In genomic region chr4:26613242-26613641, GRCh38 we compare ENCODE assay signal across 13 cellular contexts.
"Had no signal": no experiment of that assay in that cellular context is flagged by ENCODE, and none has a peak within 500 bp of the region (broad histone marks: within the 10 kb centered on the region; RNA-seq: fewer than 3 reads in every experiment).

No MANE protein-coding gene starts in this region.

- H3K27me3 ChIP-seq: neutrophil had no signal

- ATAC-seq: left colon; stimulated activated naive B cell treated with anti-CD40 and anti-IgM and Interleukin-4, amounts not matched to agents 10 μg/mL and 1 μg/mL and 100 μg/mL, for 72 hours had no signal

- DNase-seq: activated CD4-positive, alpha-beta T cell treated with anti-CD3 and anti-CD28 coated beads, Interleukin-2, amount 50 U/mL, for 4 hours; activated CD4-positive, CD25-positive, alpha-beta regulatory T cell; activated effector memory CD4-positive, alpha-beta T cell treated with Interleukin-2 at 50 U/mL for 16 hours; activated T-cell treated with anti-CD3 and anti-CD28 coated beads, Interleukin-2, amount 50 U/mL, for 1 hour; hypothalamus; left colon; naive B cell; posterior cingulate gyrus; stimulated activated naive B cell treated with anti-CD40 and anti-IgM and Interleukin-4, amounts not matched to agents 10 μg/mL and 1 μg/mL and 100 μg/mL, for 72 hours had no signal

- H3K36me3 ChIP-seq: neutrophil had no signal

- H3K27ac ChIP-seq: neutrophil had no signal

- H3K9me3 ChIP-seq: neutrophil had no signal

- H3K4me3 Mint-ChIP-seq: activated naive CD4-positive, alpha-beta T cell treated with anti-CD3 and anti-CD28 coated beads, Interleukin-2, amount 50 U/mL, for 24 hours; naive B cell; stimulated activated naive B cell treated with anti-CD40 and anti-IgM and Interleukin-4, amounts not matched to agents 10 μg/mL and 1 μg/mL and 100 μg/mL, for 72 hours; type B pancreatic cell had no signal

- H3K27ac Mint-ChIP-seq: activated naive CD4-positive, alpha-beta T cell treated with anti-CD3 and anti-CD28 coated beads, Interleukin-2, amount 50 U/mL, for 24 hours; stimulated activated naive B cell treated with anti-CD40 and anti-IgM and Interleukin-4, amounts not matched to agents 10 μg/mL and 1 μg/mL and 100 μg/mL, for 72 hours; type B pancreatic cell had no signal

- H3K4me3 ChIP-seq: lung had no signal

- H3K9me3 Mint-ChIP-seq: type B pancreatic cell had no signal

- H3K27me3 Mint-ChIP-seq: activated naive CD4-positive, alpha-beta T cell treated with anti-CD3 and anti-CD28 coated beads, Interleukin-2, amount 50 U/mL, for 24 hours; naive B cell; stimulated activated naive B cell treated with anti-CD40 and anti-IgM and Interleukin-4, amounts not matched to agents 10 μg/mL and 1 μg/mL and 100 μg/mL, for 72 hours; type B pancreatic cell had no signal
